ENCODE assay signal across 17 cellular contexts in the genomic region with DNA sequence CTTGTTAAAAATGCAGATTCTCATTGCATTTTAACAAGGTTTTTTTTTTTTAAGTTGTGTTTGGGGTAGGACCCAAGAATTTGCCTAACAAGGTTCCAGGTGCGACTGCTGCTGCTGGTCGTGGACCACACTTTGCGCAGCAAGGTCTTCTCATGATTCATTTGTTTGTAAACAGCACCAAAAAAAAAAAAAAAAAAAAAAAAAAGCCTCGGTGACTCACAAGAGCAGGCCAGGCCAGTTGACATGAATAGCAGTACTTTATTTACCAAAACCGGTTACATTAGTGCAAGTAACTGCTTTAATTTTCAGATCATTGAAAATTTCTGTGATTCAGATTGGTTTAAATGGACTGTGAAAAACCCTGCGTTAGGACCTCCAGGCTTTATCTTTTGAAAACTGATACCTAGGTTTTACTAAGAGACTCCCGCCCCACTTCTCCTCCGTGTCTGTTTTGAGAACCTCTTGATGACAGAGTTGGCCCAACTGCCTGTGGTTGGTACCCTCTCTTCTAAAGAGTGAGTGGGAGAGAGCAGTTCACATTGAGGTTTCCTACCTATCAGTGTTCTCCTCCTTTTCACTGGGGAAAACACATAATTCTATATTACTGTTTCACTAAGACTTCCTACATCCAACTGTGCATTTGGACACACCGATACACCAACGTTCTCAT.
DNase-seq lines count a peak whose midpoint lies in the region; FAIRE-seq and TF ChIP-seq lines count a peak whose summit lies in the region.
"Had no signal": no experiment of that assay in that cellular context is flagged by ENCODE, and none has a peak within 500 bp of the region (broad histone marks: within the 10 kb centered on the region; RNA-seq: fewer than 3 reads in every experiment).

No MANE protein-coding gene starts in this region.

- no peaks in the 10 kb centered on the region for H3K79me2 ChIP-seq in endothelial cell of umbilical vein (ENCODE audit: control insufficient read depth, insufficient read depth, low read length)

- H3K27ac ChIP-seq in endothelial cell of umbilical vein (ENCODE audit: insufficient read depth, low read depth, low read length), result no peak overlapping the region
- H3K27ac ChIP-seq in CD4-positive, alpha-beta memory T cell (ENCODE audit: low read depth, low read length), result no peak overlapping the region
- H3K27ac ChIP-seq: adrenal gland had no signal

- no peak overlapping the region for H3K27ac Mint-ChIP-seq in CD4-positive, alpha-beta memory T cell
- H3K27ac Mint-ChIP-seq: CD4-positive, CD25-positive, alpha-beta regulatory T cell; stimulated activated effector memory CD8-positive, alpha-beta T cell treated with anti-CD3 and anti-CD28 coated beads, Interleukin-12 subunit alpha, Interleukin-12 subunit beta, amount 100 ng/mL, for 72 hours had no signal

- no peak overlapping the region for H3K4me2 ChIP-seq in endothelial cell of umbilical vein (ENCODE audit: insufficient read depth, low read length)

- dilution Hi-C loops in endothelial cell of umbilical vein (cut with MboI; ENCODE audit: extremely low pct_ligation_motif_present, low sequenced_read_pairs), result no loop called here

- H3K9me3 ChIP-seq in endothelial cell of umbilical vein (replicated peaks; ENCODE audit: control insufficient read depth, insufficient read depth, low read length), result no peaks in the 10 kb centered on the region
- H3K9me3 ChIP-seq in CD4-positive, alpha-beta memory T cell (ENCODE audit: control insufficient read depth in 1 of 2, low read length in 2 of 2), result no peaks in the 10 kb centered on the region
- H3K9me3 ChIP-seq: adrenal gland, tibial nerve had no signal

- no peak overlapping the region for H3K9ac ChIP-seq in endothelial cell of umbilical vein (replicated peaks; ENCODE audit: extremely low read depth, insufficient read depth, low read length)

- TF ChIP-seq POLR2A in endothelial cell of umbilical vein (IDR thresholded peaks at IDR 0.05; ENCODE audit: low read depth, low read length), result no peak

- DNase-seq in GM20000 (ENCODE audit: low spot score), result peak; percentile 3
- DNase-seq in NCI-H526 treated with DMSO at 0.1 percent for 48 hours (lab: John Stamatoyannopoulos, UW), result peak; percentile 44
- DNase-seq in endothelial cell of umbilical vein (ENCODE audit: low read depth, low spot score), result no peak
- DNase-seq in renal cortical epithelial cell (ENCODE audit: low read depth), result peak; percentile 73
- DNase-seq in KG1 (lab: John Stamatoyannopoulos, UW), result no peak
- DNase-seq in NOMO-1 treated with dmso at 0.1 percent for 144 hours (lab: John Stamatoyannopoulos, UW; ENCODE audit: unreplicated experiment), result no peak
- no peak for DNase-seq in CD4-positive, alpha-beta memory T cell
- DNase-seq in frontal cortex (ENCODE audit: low spot score in 2 of 2), result no peak
- DNase-seq: adrenal gland; CD4-positive, CD25-positive, alpha-beta regulatory T cell; foreskin fibroblast; NCI-H774; posterior cingulate gyrus; RPMI8226; small intestine had no signal

- no peak for TF ChIP-seq CTCF in GM20000 (IDR thresholded peaks at IDR 0.05; ENCODE audit: extremely low read depth, missing control alignments)
- no peak for TF ChIP-seq CTCF in endothelial cell of umbilical vein (IDR thresholded peaks at IDR 0.05; ENCODE audit: extremely low read depth in 1 of 2, insufficient read depth in 1 of 2, low read depth in 1 of 2, low read length in 2 of 2)

- intact Hi-C loops in endothelial cell of umbilical vein (cut with micrococcal nuclease), result no loop called here
- intact Hi-C loops in CD4-positive, alpha-beta memory T cell (cut with micrococcal nuclease), result no loop called here

- no peaks in the 10 kb centered on the region for H3K9me1 ChIP-seq in endothelial cell of umbilical vein (replicated peaks; ENCODE audit: control insufficient read depth, extremely low read depth, insufficient read depth, low read length)

- no peaks in the 10 kb centered on the region for H4K20me1 ChIP-seq in endothelial cell of umbilical vein (replicated peaks; ENCODE audit: control insufficient read depth, extremely low read depth, insufficient read depth, low read length)

- CTCF ChIA-PET in endothelial cell of umbilical vein (lab: Charles Lee), result no interaction called here
- CTCF ChIA-PET in CD4-positive, alpha-beta memory T cell (lab: Charles Lee; ENCODE audit: partially characterized antibody), result no interaction called here

- FAIRE-seq in endothelial cell of umbilical vein (lab: Jason Lieb, UNC), result peak; percentile 58
- no peak for FAIRE-seq in frontal cortex (lab: Jason Lieb, UNC)
- FAIRE-seq: small intestine had no signal

- no peak overlapping the region for H2AFZ ChIP-seq in endothelial cell of umbilical vein (ENCODE audit: low read depth, low read length)

- H3K36me3 Mint-ChIP-seq in CD4-positive, alpha-beta memory T cell, result no peaks in the 10 kb centered on the region
- H3K36me3 Mint-ChIP-seq: CD4-positive, CD25-positive, alpha-beta regulatory T cell; stimulated activated effector memory CD8-positive, alpha-beta T cell treated with anti-CD3 and anti-CD28 coated beads, Interleukin-12 subunit alpha, Interleukin-12 subunit beta, amount 100 ng/mL, for 72 hours had no signal

- H3K4me3 Mint-ChIP-seq in CD4-positive, alpha-beta memory T cell, result no peak overlapping the region
- H3K4me3 Mint-ChIP-seq: CD4-positive, CD25-positive, alpha-beta regulatory T cell; stimulated activated effector memory CD8-positive, alpha-beta T cell treated with anti-CD3 and anti-CD28 coated beads, Interleukin-12 subunit alpha, Interleukin-12 subunit beta, amount 100 ng/mL, for 72 hours had no signal

- no peaks in the 10 kb centered on the region for H3K27me3 Mint-ChIP-seq in CD4-positive, alpha-beta memory T cell
- H3K27me3 Mint-ChIP-seq: CD4-positive, CD25-positive, alpha-beta regulatory T cell had no signal

- no peaks in the 10 kb centered on the region for H3K27me3 ChIP-seq in endothelial cell of umbilical vein (ENCODE audit: control insufficient read depth in 2 of 2, insufficient read depth in 2 of 2, low read length in 2 of 2)
- no peaks in the 10 kb centered on the region for H3K27me3 ChIP-seq in CD4-positive, alpha-beta memory T cell (ENCODE audit: insufficient read depth, low read length)
- H3K27me3 ChIP-seq: tibial nerve had no signal

- H3K4me1 Mint-ChIP-seq in CD4-positive, alpha-beta memory T cell, result no peaks in the 10 kb centered on the region
- H3K4me1 Mint-ChIP-seq: CD4-positive, CD25-positive, alpha-beta regulatory T cell; stimulated activated effector memory CD8-positive, alpha-beta T cell treated with anti-CD3 and anti-CD28 coated beads, Interleukin-12 subunit alpha, Interleukin-12 subunit beta, amount 100 ng/mL, for 72 hours had no signal

- no TSS peak for BruUV-seq in endothelial cell of umbilical vein (replicated peaks; lab: Mats Ljungman, UMichigan)

- H3K4me3 ChIP-seq in endothelial cell of umbilical vein (replicated peaks in 1 of 3; ENCODE audit: insufficient read depth in 1 of 3, low read depth in 1 of 3, low read length in 3 of 3), result no peak overlapping the region
- H3K4me3 ChIP-seq in CD4-positive, alpha-beta memory T cell (ENCODE audit: low read length in 2 of 2), result no peak overlapping the region
- H3K4me3 ChIP-seq: adrenal gland, tibial nerve had no signal

- no peaks in the 10 kb centered on the region for H3K4me1 ChIP-seq in endothelial cell of umbilical vein (ENCODE audit: control insufficient read depth, extremely low read depth, insufficient read depth, low read length)
- no peaks in the 10 kb centered on the region for H3K4me1 ChIP-seq in CD4-positive, alpha-beta memory T cell (ENCODE audit: insufficient read depth, low read length)
- H3K4me1 ChIP-seq: adrenal gland, tibial nerve had no signal

- H3K9me3 Mint-ChIP-seq in CD4-positive, alpha-beta memory T cell, result peaks cover 0 to under 1% (median 0%) of the 10 kb centered on the region in 8 donors
- H3K9me3 Mint-ChIP-seq: stimulated activated effector memory CD8-positive, alpha-beta T cell treated with anti-CD3 and anti-CD28 coated beads, Interleukin-12 subunit alpha, Interleukin-12 subunit beta, amount 100 ng/mL, for 72 hours had no signal

- POLR2A ChIA-PET in endothelial cell of umbilical vein (lab: Charles Lee), result no interaction called here
- POLR2A ChIA-PET in CD4-positive, alpha-beta memory T cell (lab: Charles Lee; ENCODE audit: partially characterized antibody), result no interaction called here

- H3K36me3 ChIP-seq in endothelial cell of umbilical vein (ENCODE audit: control insufficient read depth in 2 of 2, extremely low read depth in 1 of 2, insufficient read depth in 2 of 2, low read length in 2 of 2), result no peaks in the 10 kb centered on the region
- H3K36me3 ChIP-seq in CD4-positive, alpha-beta memory T cell (ENCODE audit: insufficient read depth, low read length), result no peaks in the 10 kb centered on the region
- H3K36me3 ChIP-seq: adrenal gland, tibial nerve had no signal

TF ChIP-seq in endothelial cell of umbilical vein, 7 proteins besides CTCF, POLR2A, EP300 and RAD21:
- TF ChIP-seq MYC (IDR thresholded peaks at IDR 0.05; ENCODE audit: low read depth, low read length), result no peak

Comparison
In these comparisons a context has a peak if more than half of its experiments do, and no peak if none do; other contexts are left out.
1. DNase-seq: peak in GM20000 (single experiment), NCI-H526 treated with DMSO at 0.1 percent for 48 hours (single experiment) and renal cortical epithelial cell (single experiment); none in endothelial cell of umbilical vein (single experiment), KG1 (single experiment), NOMO-1 treated with dmso at 0.1 percent for 144 hours (single experiment), CD4-positive, alpha-beta memory T cell (0 of 5) and frontal cortex (0 of 2).